17 cellular contexts compared by ENCODE assay signal in the genomic region with DNA sequence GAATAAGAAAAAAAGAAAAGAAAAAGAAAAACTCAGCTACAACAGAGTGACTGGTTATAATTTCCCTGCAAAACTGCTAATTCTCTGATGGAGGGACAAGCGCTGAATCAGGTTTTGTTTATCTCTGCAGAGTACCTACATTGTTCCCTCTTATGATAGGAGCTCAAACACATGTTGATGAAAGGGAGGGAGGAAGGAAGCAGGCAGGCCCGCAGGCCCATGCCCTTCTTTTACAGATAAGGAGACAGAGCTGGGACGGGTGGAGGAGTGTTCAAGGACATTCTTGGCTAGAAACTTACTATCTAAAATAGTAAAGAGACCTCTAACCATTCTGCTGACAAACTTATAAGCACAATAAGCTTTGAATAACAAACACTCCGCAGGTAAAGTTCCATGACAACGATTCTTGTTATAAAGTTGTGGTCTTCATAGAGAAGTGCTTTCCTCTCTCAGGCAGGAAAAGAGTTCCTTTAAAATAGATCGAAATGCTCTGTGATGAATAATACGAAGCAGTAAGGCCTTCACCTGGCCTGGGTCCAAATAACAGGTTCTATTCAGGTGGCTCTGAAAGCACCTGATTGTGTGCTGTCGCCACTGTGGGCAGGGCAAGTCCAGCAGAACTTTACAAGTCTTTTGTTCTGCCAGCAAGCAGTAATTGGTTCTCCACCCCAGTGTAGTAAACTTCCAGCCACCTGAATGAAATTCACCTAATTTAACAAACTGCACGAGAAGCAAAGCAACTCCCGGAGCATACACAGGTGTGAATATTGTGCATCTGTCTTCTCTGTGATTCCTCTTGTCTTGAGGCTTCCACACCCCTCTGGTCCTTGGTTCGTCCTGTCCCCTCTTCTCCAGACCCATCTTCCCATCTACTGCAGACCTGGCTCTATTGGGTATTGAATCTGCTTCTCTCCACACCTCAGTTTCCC.
A peak's percentile ranks its signal among the peaks of the same experiment; 100 is the strongest.
DNase-seq lines count a peak whose midpoint lies in the region; ATAC-seq and TF ChIP-seq lines count a peak whose summit lies in the region.
"Had no signal": no experiment of that assay in that cellular context is flagged by ENCODE, and none has a peak within 500 bp of the region (broad histone marks: within the 10 kb centered on the region; RNA-seq: fewer than 3 reads in every experiment).

No MANE protein-coding gene starts in this region.

- no peak overlapping the region for H3K27ac ChIP-seq in tibial artery
- H3K27ac ChIP-seq: adrenal gland, C4-2B, ovary, SJSA1 had no signal

- ATAC-seq in HG02885 (IDR thresholded peaks at IDR 0.05; ENCODE audit: poor library complexity, unreplicated experiment): no peak
- ATAC-seq: HCT116 had no signal

- no peak for TF ChIP-seq CTCF in epithelial cell of esophagus (IDR thresholded peaks at IDR 0.05; ENCODE audit: insufficient read depth, low read depth, low read length, missing control alignments)
- TF ChIP-seq CTCF in tibial artery (IDR thresholded peaks at IDR 0.05): no peak

- H3K4me1 ChIP-seq in tibial artery: peaks cover 0 to 31% (median 14%) of the 10 kb centered on the region in 4 donors

- no peak overlapping the region for H3K4me3 ChIP-seq in epithelial cell of esophagus (ENCODE audit: low read length)
- H3K4me3 ChIP-seq in tibial artery: no peak overlapping the region
- H3K4me3 ChIP-seq: adrenal gland, ovary, SJSA1, spleen had no signal

- no peaks in the 10 kb centered on the region for H3K27me3 ChIP-seq in tibial artery
- H3K27me3 ChIP-seq: adrenal gland, ovary, SJSA1, spleen had no signal

- H3K36me3 ChIP-seq in tibial artery: no peaks in the 10 kb centered on the region
- H3K36me3 ChIP-seq: adrenal gland, ovary, SJSA1, spleen had no signal

- no peaks in the 10 kb centered on the region for H3K9me3 ChIP-seq in tibial artery
- H3K9me3 ChIP-seq: adrenal gland, ovary, SJSA1, spleen had no signal

- intact Hi-C loops in tibial artery (cut with DNase I; ENCODE audit: low total_unique reads): no loop called here

- DNase-seq in NCI-H2081 (lab: John Stamatoyannopoulos, UW) (peak; percentile 27 to 39), NCI-H2081 treated with DMSO at 0.1 percent for 48 hours (lab: John Stamatoyannopoulos, UW) (no peak), NCI-H69 (lab: John Stamatoyannopoulos, UW) (peak; percentile 80), epithelial cell of esophagus (ENCODE audit: low read depth) (peak; percentile 62), tibial artery (peak; percentile 3 to 27), AML-193 (lab: John Stamatoyannopoulos, UW) (no peak), LoVo (ENCODE audit: low spot score) (no peak)
- DNase-seq: activated CD4-positive, alpha-beta memory T cell treated with anti-CD3 and anti-CD28 coated beads, Interleukin-2, amount 10 ng/mL, durations not matched to agents 7 days and 5 days; islet precursor cell; NCI-H2171 treated with DMSO at 0.1 percent for 48 hours; spleen had no signal

Comparison
In these comparisons a context has a peak if more than half of its experiments do, and no peak if none do; other contexts are left out.
1. DNase-seq: peak in NCI-H2081 (2 of 2), NCI-H69 (single experiment), epithelial cell of esophagus (single experiment) and tibial artery (2 of 2); none in NCI-H2081 treated with DMSO at 0.1 percent for 48 hours (single experiment), AML-193 (0 of 2) and LoVo (single experiment).